In the genomic region with DNA sequence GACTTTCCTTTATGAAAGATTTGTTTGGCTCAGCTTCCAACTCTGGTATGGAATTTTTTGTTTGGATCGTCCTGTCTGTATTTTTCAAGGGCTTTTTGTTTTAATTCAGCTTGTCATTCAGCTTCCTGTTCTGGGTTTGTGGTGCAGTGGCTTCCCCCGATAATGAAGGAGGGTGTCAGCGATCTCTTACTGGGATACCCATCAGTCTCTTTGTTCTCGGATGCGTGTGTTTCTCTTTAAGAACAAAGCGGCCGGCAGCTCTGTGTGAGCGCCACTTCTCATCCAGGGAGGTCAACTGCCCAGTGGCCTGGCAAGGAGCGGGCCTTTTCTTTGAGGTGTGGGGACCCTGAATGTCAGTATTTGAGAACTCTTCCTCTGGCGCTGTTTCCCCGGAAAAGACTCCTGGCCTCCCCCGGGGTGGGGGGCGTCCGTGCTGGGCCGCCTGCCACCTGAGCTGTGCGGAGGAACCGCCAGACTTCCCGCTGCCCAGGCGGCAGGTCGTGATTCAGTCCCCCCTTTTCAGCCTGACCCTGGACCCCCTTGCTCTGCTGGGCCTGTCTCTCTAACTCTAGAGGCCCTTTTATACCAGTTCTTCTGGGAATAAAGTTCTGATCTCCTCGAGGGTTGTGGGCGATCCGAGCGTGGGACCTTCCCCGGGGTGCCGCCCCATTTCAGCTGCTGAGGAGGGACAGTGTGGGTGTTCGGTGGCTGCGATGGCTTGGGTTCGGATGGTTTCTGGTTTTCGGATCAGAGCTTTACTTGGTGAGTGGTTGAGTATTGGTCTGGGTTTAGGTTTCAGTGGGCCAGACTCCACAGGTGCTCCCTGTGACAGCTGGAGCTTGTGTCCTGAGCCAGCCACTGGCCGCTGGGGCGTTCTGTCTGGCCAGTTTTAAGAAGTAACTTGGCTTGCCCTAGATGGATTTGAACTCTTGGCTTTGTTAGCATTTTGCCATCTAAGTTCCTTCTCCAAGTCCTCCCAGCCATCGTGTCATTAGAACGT, we compare ENCODE assay signal across 7 cellular contexts. TPM values are rescaled to one million over a fixed set of nuclear protein-coding genes. Genes with fewer than 3 reads are reported as not detected.
A peak's percentile ranks its signal among the peaks of the same experiment; 100 is the strongest.
DNase-seq lines count a peak whose midpoint lies in the region; ATAC-seq, FAIRE-seq and TF ChIP-seq lines count a peak whose summit lies in the region.

No MANE protein-coding gene starts in this region.

- H3K4me3 ChIP-seq in endocrine pancreas (ENCODE audit: control insufficient read depth, insufficient read depth, low read length) (peak overlapping the region; percentile 48), neuronal stem cell (ENCODE audit: low read length in 2 of 2) (peak overlapping the region; percentile 43 to 60)

- no peak overlapping the region for H2BK15ac ChIP-seq in neuronal stem cell (ENCODE audit: low read length)

- no peaks in the 10 kb centered on the region for H3K36me3 ChIP-seq in endocrine pancreas (ENCODE audit: control insufficient read depth, insufficient read depth, low read length)
- peaks cover 24 to 68% of the 10 kb centered on the region in 2 donors for H3K36me3 ChIP-seq in neuronal stem cell (replicated peaks in 1 of 2; ENCODE audit: control insufficient read depth in 2 of 2, insufficient read depth in 2 of 2, low read length in 2 of 2)

- H3K27me3 ChIP-seq in endocrine pancreas (ENCODE audit: control insufficient read depth, insufficient read depth, low read length) (no peaks in the 10 kb centered on the region), neuronal stem cell (ENCODE audit: control insufficient read depth in 3 of 3, insufficient read depth in 3 of 3, low read depth in 1 of 3, low read length in 3 of 3) (no peaks in the 10 kb centered on the region)

- no peak overlapping the region for H3K23ac ChIP-seq in neuronal stem cell (ENCODE audit: low read depth, low read length, poor library complexity)

- peak overlapping the region; percentile 26 for H2AK5ac ChIP-seq in neuronal stem cell (ENCODE audit: low read depth, low read length)

- FAIRE-seq in GM19239 (lab: Jason Lieb, UNC) (peak; percentile 4), urothelium cell line (lab: Jason Lieb, UNC) (no peak)

- H4K8ac ChIP-seq in neuronal stem cell (ENCODE audit: low read depth, low read length) = no peak overlapping the region

- H3K14ac ChIP-seq in neuronal stem cell (ENCODE audit: low read length) = no peak overlapping the region

- peak overlapping the region; percentile 4 for H2BK5ac ChIP-seq in neuronal stem cell (ENCODE audit: low read length)

- H3K4me1 ChIP-seq in endocrine pancreas (ENCODE audit: control insufficient read depth, insufficient read depth, low read length) (peaks cover 4% of the 10 kb centered on the region), neuronal stem cell (ENCODE audit: control insufficient read depth in 2 of 2, insufficient read depth in 1 of 2, low read depth in 1 of 2, low read length in 2 of 2) (peaks cover 23 to 30% of the 10 kb centered on the region in 2 donors)

- H3K4ac ChIP-seq in neuronal stem cell (ENCODE audit: low read length) = no peak overlapping the region

- no peak overlapping the region for H2BK12ac ChIP-seq in neuronal stem cell (ENCODE audit: low read length)

- H3K9me3 ChIP-seq in endocrine pancreas (ENCODE audit: control insufficient read depth, low read length) = no peaks in the 10 kb centered on the region
- no peaks in the 10 kb centered on the region for H3K9me3 ChIP-seq in neuronal stem cell (replicated peaks in 1 of 2; ENCODE audit: control insufficient read depth in 2 of 2, insufficient read depth in 1 of 2, low read depth in 1 of 2, low read length in 2 of 2)

- peaks cover 42% of the 10 kb centered on the region for H3K79me1 ChIP-seq in neuronal stem cell (ENCODE audit: low read depth, low read length)

- ATAC-seq in SK-N-SH treated with all-trans-retinoic acid at 6 μM for 48 hours (peak; percentile 15), GM18870 (IDR thresholded peaks at IDR 0.05; ENCODE audit: unreplicated experiment) (no peak)

- H3K27ac ChIP-seq in neuronal stem cell (replicated peaks; ENCODE audit: low read length) = no peak overlapping the region

- no peak overlapping the region for H4K91ac ChIP-seq in neuronal stem cell (ENCODE audit: low read depth, low read length, poor library complexity)

- H3K9ac ChIP-seq in endocrine pancreas (ENCODE audit: control insufficient read depth, insufficient read depth, low read length) (peak overlapping the region; percentile 31), neuronal stem cell (ENCODE audit: low read depth, low read length, poor library complexity) (no peak overlapping the region)

- peak overlapping the region; percentile 20 for H3K18ac ChIP-seq in neuronal stem cell (ENCODE audit: low read length)

- H2BK120ac ChIP-seq in neuronal stem cell (ENCODE audit: low read depth, low read length) = no peak overlapping the region

- peak overlapping the region; percentile 54 for H3K4me2 ChIP-seq in neuronal stem cell (ENCODE audit: insufficient read depth, low read length, poor library complexity, severe bottlenecking)

- no peak for DNase-seq in GM19239 (ENCODE audit: insufficient read length, low spot score)
- DNase-seq in neuronal stem cell (ENCODE audit: low spot score) = peak; percentile 56
- DNase-seq in urothelium cell line (ENCODE audit: low spot score) = no peak
- DNase-seq in SHP77 (lab: John Stamatoyannopoulos, UW) = no peak

- no peak overlapping the region for H2AFZ ChIP-seq in neuronal stem cell (ENCODE audit: low read length)

- no CpG with 5 or more reads among the region's 34 CpGs for WGBS in neuronal stem cell (ENCODE audit: extremely low coverage in 2 of 2, insufficient read length in 2 of 2, insufficient replicate concordance in 1 of 2), 2 donors

TF ChIP-seq in SK-N-SH treated with all-trans-retinoic acid at 6 μM for 48 hours, 23 proteins besides CTCF, POLR2A, EP300 and RAD21:
- no peak for TF ChIP-seq ISL1 (CRISPR knock-in tag; IDR thresholded peaks at IDR 0.05)
- no peak for TF ChIP-seq TOX (CRISPR knock-in tag; IDR thresholded peaks at IDR 0.05; ENCODE audit: borderline replicate concordance)
TF ChIP-seq in SK-N-SH treated with all-trans-retinoic acid at 6 μM for 48 hours: peak in this region for 0.

RNA-seq across cellular contexts. Expression of gene SF3A2, which starts 3.4 kb away (rescaled TPM):
- polyA plus RNA-seq in neuronal stem cell (2013, experiment 1 of 2) = 117 TPM
- 115 TPM for polyA plus RNA-seq in neuronal stem cell (2013, experiment 2 of 2)

RNA-seq across cellular contexts. Expression of gene PLEKHJ1, which starts 3.9 kb away (rescaled TPM):
- polyA plus RNA-seq in neuronal stem cell (2013, experiment 1 of 2) = 94.6 TPM
- 92.1 TPM for polyA plus RNA-seq in neuronal stem cell (2013, experiment 2 of 2)

RNA-seq across cellular contexts. Expression of gene AMH, which starts 9.1 kb away (rescaled TPM):
- polyA plus RNA-seq in neuronal stem cell (2013, experiment 1 of 2) = 10.1 TPM
- 9.2 TPM for polyA plus RNA-seq in neuronal stem cell (2013, experiment 2 of 2)

RNA-seq across cellular contexts. Expression of gene JSRP1, which starts 16.1 kb away (rescaled TPM):
- polyA plus RNA-seq in neuronal stem cell (2013, experiment 1 of 2) = 0.22 TPM
- 0.15 TPM for polyA plus RNA-seq in neuronal stem cell (2013, experiment 2 of 2)

RNA-seq across cellular contexts. Expression of gene PEAK3, which starts 41.9 kb away (rescaled TPM):
- polyA plus RNA-seq in neuronal stem cell (2013, experiment 1 of 2) = not detected
- polyA plus RNA-seq in neuronal stem cell (2013, experiment 2 of 2) = not detected
